In genomic region chr3:62164196-62164595, GRCh38 we compare ENCODE assay signal across 16 cellular contexts.
DNase-seq lines count a peak whose midpoint lies in the region; ATAC-seq and TF ChIP-seq lines count a peak whose summit lies in the region.
"Had no signal": no experiment of that assay in that cellular context is flagged by ENCODE, and none has a peak within 500 bp of the region (broad histone marks: within the 10 kb centered on the region; RNA-seq: fewer than 3 reads in every experiment).

No MANE protein-coding gene starts in this region.

- H4K20me1 ChIP-seq in neural cell (ENCODE audit: insufficient read depth): no peaks in the 10 kb centered on the region
- H4K20me1 ChIP-seq: BLaER1 treated with 17β-estradiol and CSF1 and Interleukin-3, amounts not matched to agents 10 nM and 100 nM had no signal

- H3K9me3 Mint-ChIP-seq in CD8-positive, alpha-beta T cell: no peaks in the 10 kb centered on the region

- H3K79me2 ChIP-seq in neural cell (replicated peaks; ENCODE audit: insufficient read depth, low read length): no peaks in the 10 kb centered on the region

- H3K36me3 Mint-ChIP-seq in CD8-positive, alpha-beta T cell: no peaks in the 10 kb centered on the region
- H3K36me3 Mint-ChIP-seq: CD4-positive, CD25-positive, alpha-beta regulatory T cell had no signal

- no peaks in the 10 kb centered on the region for H3K36me3 ChIP-seq in neural cell (ENCODE audit: insufficient read depth, low read length)
- H3K36me3 ChIP-seq in CD8-positive, alpha-beta T cell (ENCODE audit: insufficient read depth, low read length): no peaks in the 10 kb centered on the region
- H3K36me3 ChIP-seq: HAP-1 had no signal

- TF ChIP-seq CTCF in AG10803 (conservative IDR thresholded peaks at IDR 0.05; ENCODE audit: low read length) (no peak), coronary artery (IDR thresholded peaks at IDR 0.05) (no peak), neural cell (IDR thresholded peaks at IDR 0.05; ENCODE audit: poor library complexity, severe bottlenecking) (no peak)
- TF ChIP-seq CTCF in CD8-positive, alpha-beta T cell (IDR thresholded peaks at IDR 0.05): no peak

- H3K27me3 ChIP-seq in neural cell (ENCODE audit: insufficient read depth, low read depth, low read length): no peaks in the 10 kb centered on the region
- H3K27me3 ChIP-seq in CD8-positive, alpha-beta T cell (ENCODE audit: insufficient read depth, low read length): no peaks in the 10 kb centered on the region
- H3K27me3 ChIP-seq: BLaER1 treated with 17β-estradiol and CSF1 and Interleukin-3, amounts not matched to agents 10 nM and 100 nM had no signal

- no peaks in the 10 kb centered on the region for H3K9me2 ChIP-seq in neural cell (ENCODE audit: insufficient read depth, low read length)

- no peak for ATAC-seq in HG03469 (IDR thresholded peaks at IDR 0.05; ENCODE audit: unreplicated experiment)
- no peak for ATAC-seq in CD8-positive, alpha-beta T cell

- H3K27ac Mint-ChIP-seq in CD8-positive, alpha-beta T cell: no peak overlapping the region
- H3K27ac Mint-ChIP-seq: CD4-positive, CD25-positive, alpha-beta regulatory T cell had no signal

- H3K4me1 ChIP-seq in CD8-positive, alpha-beta T cell (ENCODE audit: insufficient read depth, low read length): no peaks in the 10 kb centered on the region
- H3K4me1 ChIP-seq: HAP-1 had no signal

- H3K4me1 Mint-ChIP-seq in CD8-positive, alpha-beta T cell (ENCODE audit: low read depth): no peaks in the 10 kb centered on the region
- H3K4me1 Mint-ChIP-seq: CD4-positive, CD25-positive, alpha-beta regulatory T cell had no signal

- H2AFZ ChIP-seq in neural cell (ENCODE audit: low read depth, low read length): no peak overlapping the region

- POLR2A ChIA-PET in CD8-positive, alpha-beta T cell (lab: Charles Lee): no interaction called here

- H3K4me3 Mint-ChIP-seq in CD8-positive, alpha-beta T cell: no peak overlapping the region
- H3K4me3 Mint-ChIP-seq: CD4-positive, CD25-positive, alpha-beta regulatory T cell had no signal

- H3K9ac ChIP-seq in neural cell (ENCODE audit: low read length): no peak overlapping the region
- H3K9ac ChIP-seq: BLaER1 treated with 17β-estradiol and CSF1 and Interleukin-3, amounts not matched to agents 10 nM and 100 nM had no signal

- no peak overlapping the region for H3K4me2 ChIP-seq in neural cell (ENCODE audit: low read length)
- H3K4me2 ChIP-seq: BLaER1 treated with 17β-estradiol and CSF1 and Interleukin-3, amounts not matched to agents 10 nM and 100 nM had no signal

- TF ChIP-seq RAD21 in neural cell (conservative IDR thresholded peaks at IDR 0.05): no peak

- H3K27me3 Mint-ChIP-seq in CD8-positive, alpha-beta T cell (ENCODE audit: low read depth): no peaks in the 10 kb centered on the region
- H3K27me3 Mint-ChIP-seq: CD4-positive, CD25-positive, alpha-beta regulatory T cell had no signal

- peak; percentile 63 for TF ChIP-seq EP300 in neural cell (conservative IDR thresholded peaks at IDR 0.05; ENCODE audit: poor library complexity, severe bottlenecking)

- H3K4me3 ChIP-seq in AG10803 (ENCODE audit: low read length) (no peak overlapping the region), coronary artery (no peak overlapping the region), neural cell (ENCODE audit: low read length) (no peak overlapping the region)
- no peak overlapping the region for H3K4me3 ChIP-seq in CD8-positive, alpha-beta T cell (ENCODE audit: low read depth, low read length)
- H3K4me3 ChIP-seq: BLaER1 treated with 17β-estradiol and CSF1 and Interleukin-3, amounts not matched to agents 10 nM and 100 nM; HAP-1 had no signal

- H3K9me3 ChIP-seq in neural cell (ENCODE audit: low read length): no peaks in the 10 kb centered on the region
- H3K9me3 ChIP-seq in CD8-positive, alpha-beta T cell (ENCODE audit: low read length): no peaks in the 10 kb centered on the region
- H3K9me3 ChIP-seq: HAP-1 had no signal

- intact Hi-C loops in CD8-positive, alpha-beta T cell (cut with DNase I, micrococcal nuclease): no loop called here

- peak overlapping the region; percentile 90 to 93 for H3K27ac ChIP-seq in coronary artery
- no peak overlapping the region for H3K27ac ChIP-seq in neural cell (ENCODE audit: low read length)
- H3K27ac ChIP-seq in CD8-positive, alpha-beta T cell (ENCODE audit: low read depth, low read length): no peak overlapping the region
- H3K27ac ChIP-seq: BLaER1 treated with 17β-estradiol and CSF1 and Interleukin-3, amounts not matched to agents 10 nM and 100 nM had no signal

- CTCF ChIA-PET in CD8-positive, alpha-beta T cell (lab: Charles Lee): no interaction called here

- DNase-seq in AG10803 (ENCODE audit: low read depth) (peak; percentile 11), RPMI7951 (ENCODE audit: low read depth) (peak; percentile 79), coronary artery (ENCODE audit: low spot score) (no peak), DMS53 (lab: John Stamatoyannopoulos, UW) (no peak)
- DNase-seq in CD8-positive, alpha-beta T cell: no peak
- no peak for DNase-seq in activated effector memory CD4-positive, alpha-beta T cell treated with Interleukin-2 at 50 U/mL for 16 hours
- DNase-seq: 8988T; Calu3; CD4-positive, CD25-positive, alpha-beta regulatory T cell; DMS79 treated with DMSO at 0.1 percent for 48 hours; EL; GDM1 had no signal

- H3F3A ChIP-seq in neural cell (ENCODE audit: insufficient read depth, low read length, poor library complexity, severe bottlenecking): no peaks in the 10 kb centered on the region

TF ChIP-seq in neural cell, 6 proteins besides CTCF, POLR2A, EP300 and RAD21:
- TF ChIP-seq TAF1 (IDR thresholded peaks at IDR 0.05; ENCODE audit: low read depth) (no peak), MXI1 (conservative IDR thresholded peaks at IDR 0.05; ENCODE audit: poor library complexity, severe bottlenecking) (no peak)

Comparison
In these comparisons a context has a peak if more than half of its experiments do, and no peak if none do; other contexts are left out.
1. DNase-seq: peak in AG10803 (single experiment) and RPMI7951 (single experiment); none in coronary artery (single experiment), DMS53 (single experiment), CD8-positive, alpha-beta T cell (0 of 7) and activated effector memory CD4-positive, alpha-beta T cell treated with Interleukin-2 at 50 U/mL for 16 hours (single experiment).
2. H3K27ac ChIP-seq: peak in coronary artery (2 of 2); none in neural cell (single experiment) and CD8-positive, alpha-beta T cell (single experiment).